Comparison of ENCODE assay signal across 13 cellular contexts in genomic region chr19:48147597-48148175, GRCh38. TPM values are rescaled to one million over a fixed set of nuclear protein-coding genes. Genes with fewer than 3 reads are reported as not detected.
DNase-seq lines count a peak whose midpoint lies in the region; ATAC-seq and TF ChIP-seq lines count a peak whose summit lies in the region.
"Had no signal": no experiment of that assay in that cellular context is flagged by ENCODE, and none has a peak within 500 bp of the region (broad histone marks: within the 10 kb centered on the region; RNA-seq: fewer than 3 reads in every experiment).

No MANE protein-coding gene starts in this region.

- H3K4me3 ChIP-seq in A673 (ENCODE audit: low read depth, low read length, poor library complexity, severe bottlenecking): no peak overlapping the region
- H3K4me3 ChIP-seq in WERI-Rb-1 (ENCODE audit: low read depth, low read length): no peak overlapping the region
- H3K4me3 ChIP-seq in trophoblast cell (ENCODE audit: low read depth, low read length): peak overlapping the region; percentile 23
- H3K4me3 ChIP-seq in HAP-1: no peak overlapping the region
- H3K4me3 ChIP-seq: GM23338 had no signal

- H2AFZ ChIP-seq in trophoblast cell (ENCODE audit: insufficient read depth, low read length, poor library complexity): no peak overlapping the region
- H2AFZ ChIP-seq: GM23338 had no signal

- no peak overlapping the region for H4K8ac ChIP-seq in trophoblast cell (ENCODE audit: low read depth, low read length)

- H3K27me3 ChIP-seq in A673 (replicated peaks; ENCODE audit: insufficient read depth, low read depth, low read length, poor library complexity) (no peaks in the 10 kb centered on the region), WERI-Rb-1 (ENCODE audit: insufficient read depth, low read depth, severe bottlenecking) (no peaks in the 10 kb centered on the region), trophoblast cell (ENCODE audit: insufficient read depth, low read length) (no peaks in the 10 kb centered on the region), HAP-1 (ENCODE audit: low read depth) (no peaks in the 10 kb centered on the region)

- H3K9me3 ChIP-seq in A673 (ENCODE audit: low read depth, low read length, poor library complexity, severe bottlenecking) (no peaks in the 10 kb centered on the region), WERI-Rb-1 (ENCODE audit: severe bottlenecking) (no peaks in the 10 kb centered on the region), trophoblast cell (ENCODE audit: insufficient read depth, low read depth, low read length) (peaks cover 2% of the 10 kb centered on the region), HAP-1 (no peaks in the 10 kb centered on the region)

- intact Hi-C loops in A673 (cut with micrococcal nuclease; ENCODE audit: unreplicated experiment): no loop called here

- ATAC-seq in left lobe of liver (peak; percentile 42), GM18517 (IDR thresholded peaks at IDR 0.05; ENCODE audit: unreplicated experiment) (no peak)
- ATAC-seq: GM23338 had no signal

- DNase-seq in A673 (ENCODE audit: low spot score) (peak; percentile 63), WERI-Rb-1 (peak; percentile 40), left lobe of liver (ENCODE audit: low spot score) (no peak), trophoblast cell (no peak), NCI-H1436 treated with DMSO at 0.1 percent for 48 hours (lab: John Stamatoyannopoulos, UW) (no peak), HAP-1 (ENCODE audit: low spot score in 2 of 2) (no peak)
- DNase-seq: C1 segment of cervical spinal cord; Calu3; CD4-positive, alpha-beta T cell; DMS 273 treated with DMSO at 0.1 percent for 48 hours; H7 had no signal

- no CpG with 5 or more reads among the region's 4 CpGs for WGBS in trophoblast cell (ENCODE audit: extremely low coverage, insufficient coverage, insufficient read length)

- H2BK120ac ChIP-seq in trophoblast cell (ENCODE audit: insufficient read depth, low read length, poor library complexity): no peak overlapping the region

- no peak overlapping the region for H2AK5ac ChIP-seq in trophoblast cell (ENCODE audit: low read length)

- no peak overlapping the region for H3K18ac ChIP-seq in trophoblast cell (ENCODE audit: low read length)

- H3K79me1 ChIP-seq in trophoblast cell (ENCODE audit: low read length): peaks cover 2% of the 10 kb centered on the region

- H3K79me2 ChIP-seq in trophoblast cell (ENCODE audit: control insufficient read depth, insufficient read depth, low read length, poor library complexity): no peaks in the 10 kb centered on the region

- in situ Hi-C loops in HAP-1 (cut with MboI; ENCODE audit: low sequenced_read_pairs): no loop called here

- no peak overlapping the region for H3K14ac ChIP-seq in trophoblast cell (ENCODE audit: low read length)

- H3K4me2 ChIP-seq in trophoblast cell (ENCODE audit: low read length): no peak overlapping the region
- H3K4me2 ChIP-seq: GM23338 had no signal

- no peak overlapping the region for H2BK5ac ChIP-seq in trophoblast cell (ENCODE audit: low read depth, low read length, poor library complexity)

- BruUV-seq in A673 (replicated peaks; lab: Mats Ljungman, UMichigan): no TSS peak

- no peak for TF ChIP-seq CTCF in A673 (conservative IDR thresholded peaks at IDR 0.05; ENCODE audit: low read depth, low read length)
- TF ChIP-seq CTCF in WERI-Rb-1 (IDR thresholded peaks at IDR 0.05; ENCODE audit: low read depth, low read length): no peak

- no peak overlapping the region for H4K91ac ChIP-seq in trophoblast cell (ENCODE audit: low read depth, low read length)

- H4K12ac ChIP-seq in trophoblast cell (ENCODE audit: low read depth, low read length): no peak overlapping the region

- CTCF ChIA-PET in A673 (lab: Charles Lee): interaction anchor here (0.5 to 0.6 kb wide), 4 partner anchors 28 to 184 kb away, joined by 3 to 7 read pairs (median 7); no protein-coding TSS in a partner anchor

- no peak overlapping the region for H2BK12ac ChIP-seq in trophoblast cell (ENCODE audit: low read length)

- H3K4ac ChIP-seq in trophoblast cell (ENCODE audit: low read depth, low read length): no peak overlapping the region

- peaks cover 8% of the 10 kb centered on the region for H3K4me1 ChIP-seq in A673 (ENCODE audit: insufficient read depth, low read length, poor library complexity, severe bottlenecking)
- H3K4me1 ChIP-seq in trophoblast cell (ENCODE audit: control insufficient read depth in 1 of 2, insufficient read depth in 2 of 2, low read length in 2 of 2): peaks cover 4 to 7% of the 10 kb centered on the region in 2 experiments
- H3K4me1 ChIP-seq in HAP-1: no peaks in the 10 kb centered on the region

- no peak overlapping the region for H3K9ac ChIP-seq in trophoblast cell (ENCODE audit: low read length)

- peak overlapping the region; percentile 41 for H3K27ac ChIP-seq in A673 (ENCODE audit: low read depth, low read length, poor library complexity, severe bottlenecking)
- no peak overlapping the region for H3K27ac ChIP-seq in WERI-Rb-1
- H3K27ac ChIP-seq in trophoblast cell (ENCODE audit: low read depth, low read length): no peak overlapping the region

- POLR2A ChIA-PET in A673 (lab: Charles Lee; ENCODE audit: low non-redundant PET): no interaction called here

- H3K36me3 ChIP-seq in A673 (ENCODE audit: insufficient read depth, low read length, poor library complexity, severe bottlenecking) (peaks cover 79% of the 10 kb centered on the region), WERI-Rb-1 (peaks cover 81% of the 10 kb centered on the region), trophoblast cell (ENCODE audit: control insufficient read depth in 1 of 2, insufficient read depth in 2 of 2, low read length in 2 of 2) (peaks cover 59 to 61% of the 10 kb centered on the region in 2 experiments), HAP-1 (replicated peaks) (peaks cover 46% of the 10 kb centered on the region)

- no peak overlapping the region for H3K23ac ChIP-seq in trophoblast cell (ENCODE audit: low read length)

RNA-seq across cellular contexts. Expression of gene LIG1, which starts 22.5 kb away (rescaled TPM):
- 200 and 204 TPM in 2 replicates for total RNA-seq in A673 (2021)
- total RNA-seq in left lobe of liver: 9.8 TPM
- polyA plus RNA-seq in trophoblast cell (2013): 40.8 and 40.9 TPM in 2 replicates

RNA-seq across cellular contexts. Expression of gene ZSWIM9, which starts 22.8 kb away (rescaled TPM):
- total RNA-seq in A673 (2021) (12.0 and 15.8 TPM in 2 replicates), left lobe of liver (3.2 TPM)
- polyA plus RNA-seq in trophoblast cell (2013): 2.1 and 2.2 TPM in 2 replicates

RNA-seq across cellular contexts. Expression of gene PLA2G4C, which starts 37.1 kb away (rescaled TPM):
- total RNA-seq in A673 (2021) (4.8 and 8.2 TPM in 2 replicates), left lobe of liver (4.5 TPM)
- polyA plus RNA-seq in trophoblast cell (2013): 0.71 and 0.78 TPM in 2 replicates
- total RNA-seq: H7 had no signal

Comparison
In these comparisons a context has a peak if more than half of its experiments do, and no peak if none do; other contexts are left out.
1. DNase-seq: peak in A673 (single experiment) and WERI-Rb-1 (single experiment); none in left lobe of liver (single experiment), trophoblast cell (0 of 2), NCI-H1436 treated with DMSO at 0.1 percent for 48 hours (single experiment) and HAP-1 (0 of 2).
2. RNA of gene LIG1, which starts 22.5 kb away (total RNA-seq): 200 to 204 TPM in A673; 9.8 TPM in left lobe of liver (single experiment); every median in the first group is over 10 times any median in the second.